16 cellular contexts compared by ENCODE assay signal in genomic region chr3:139299261-139300132, GRCh38. TPM values are rescaled to one million over a fixed set of nuclear protein-coding genes. Genes with fewer than 3 reads are reported as not detected.
DNase-seq lines count a peak whose midpoint lies in the region; TF ChIP-seq lines count a peak whose summit lies in the region.
"Had no signal": no experiment of that assay in that cellular context is flagged by ENCODE, and none has a peak within 500 bp of the region (broad histone marks: within the 10 kb centered on the region; RNA-seq: fewer than 3 reads in every experiment).

No MANE protein-coding gene starts in this region.

- peaks cover 6% of the 10 kb centered on the region for H3K4me1 Mint-ChIP-seq in mesothelial cell of epicardium

- no peaks in the 10 kb centered on the region for H3K36me3 Mint-ChIP-seq in mesothelial cell of epicardium
- H3K36me3 Mint-ChIP-seq: naive thymus-derived CD4-positive, alpha-beta T cell; stimulated activated effector memory CD8-positive, alpha-beta T cell treated with anti-CD3 and anti-CD28 coated beads, Interleukin-12 subunit alpha, Interleukin-12 subunit beta, amount 100 ng/mL, for 72 hours had no signal

- H2AFZ ChIP-seq in mammary epithelial cell (ENCODE audit: low read depth, low read length): peak overlapping the region; percentile 83

- H3K4me3 Mint-ChIP-seq in mesothelial cell of epicardium: no peak overlapping the region
- H3K4me3 Mint-ChIP-seq: activated T-helper 1 cell treated with anti-CD3 and anti-CD28 coated beads, Interleukin-12 subunit alpha, Interleukin-12 subunit beta, Interleukin-2, Interleukin-4 antibody, amounts not matched to agents 30 ng/mL and 10 ng/mL and 1 ng/mL, durations not matched to agents 14 hours and 24 hours and 36 hours; dendritic cell treated with granulocyte-macrophage colony-stimulating factor and Interleukin-4, amounts not matched to agents 40 ng/mL and 50 ng/mL, for 4 days; naive thymus-derived CD4-positive, alpha-beta T cell; stimulated activated effector memory CD8-positive, alpha-beta T cell treated with anti-CD3 and anti-CD28 coated beads, Interleukin-12 subunit alpha, Interleukin-12 subunit beta, amount 100 ng/mL, for 72 hours had no signal

- WGBS in mammary epithelial cell (ENCODE audit: low coverage, missing lambda C conversion rate): 38% methylated on average over 10 of the region's 14 CpGs

- CTCF ChIA-PET in mammary epithelial cell (lab: Charles Lee; ENCODE audit: low non-redundant PET): no interaction called here

- TF ChIP-seq CTCF in mammary epithelial cell (conservative IDR thresholded peaks at IDR 0.05 in 1 of 2, IDR thresholded peaks at IDR 0.05 in 1 of 2; ENCODE audit: extremely low read depth in 1 of 2, insufficient read depth in 1 of 2, low read depth in 1 of 2, low read length in 2 of 2) (no peak), mesothelial cell of epicardium (IDR thresholded peaks at IDR 0.05; ENCODE audit: unreplicated experiment) (no peak)

- no peaks in the 10 kb centered on the region for H3K9me3 ChIP-seq in mammary epithelial cell (replicated peaks; ENCODE audit: insufficient read depth, low read length)

- H3K9ac ChIP-seq in mammary epithelial cell (ENCODE audit: insufficient read depth, low read length): peak overlapping the region; percentile 2

- no peaks in the 10 kb centered on the region for H4K20me1 ChIP-seq in mammary epithelial cell (ENCODE audit: insufficient read depth, low read length)

- peaks cover 7% of the 10 kb centered on the region for H3K27me3 Mint-ChIP-seq in mesothelial cell of epicardium (ENCODE audit: low read depth)

- dilution Hi-C loops in mammary epithelial cell (cut with HindIII; ENCODE audit: low sequenced_read_pairs): no loop called here

- H3K79me2 ChIP-seq in mammary epithelial cell (ENCODE audit: insufficient read depth, low read length): no peaks in the 10 kb centered on the region

- peak overlapping the region; percentile 37 for H3K4me2 ChIP-seq in mammary epithelial cell (ENCODE audit: insufficient read depth, low read depth, low read length)

- no peaks in the 10 kb centered on the region for H3K9me3 Mint-ChIP-seq in mesothelial cell of epicardium
- H3K9me3 Mint-ChIP-seq: activated T-helper 1 cell treated with anti-CD3 and anti-CD28 coated beads, Interleukin-12 subunit alpha, Interleukin-12 subunit beta, Interleukin-2, Interleukin-4 antibody, amounts not matched to agents 30 ng/mL and 10 ng/mL and 1 ng/mL, durations not matched to agents 14 hours and 24 hours and 36 hours; dendritic cell treated with granulocyte-macrophage colony-stimulating factor and Interleukin-4, amounts not matched to agents 40 ng/mL and 50 ng/mL, for 4 days; naive thymus-derived CD4-positive, alpha-beta T cell; stimulated activated effector memory CD8-positive, alpha-beta T cell treated with anti-CD3 and anti-CD28 coated beads, Interleukin-12 subunit alpha, Interleukin-12 subunit beta, amount 100 ng/mL, for 72 hours had no signal

- DNase-seq in ELR (ENCODE audit: low read depth) (peak; percentile 95), OCI-M1 (lab: John Stamatoyannopoulos, UW) (peak; percentile 89), mammary epithelial cell (peak; percentile 46), mesothelial cell of epicardium (ENCODE audit: low spot score in 2 of 2, unreplicated experiment in 2 of 2) (no peak), COLO829 (ENCODE audit: low spot score) (no peak)
- no peak for DNase-seq in stimulated activated CD8-positive, alpha-beta memory T cell treated with anti-CD3 and anti-CD28 coated beads, Interleukin-4, amount 100 ng/mL, for 48 hours
- DNase-seq in stimulated activated CD4-positive, alpha-beta T cell treated with anti-CD3 and anti-CD28 coated beads, Interleukin-1b, Interleukin-23, amount 100 ng/mL, for 48 hours: no peak
- DNase-seq in activated CD4-positive, alpha-beta T cell treated with anti-CD3 and anti-CD28 coated beads for 48 hours: no peak
- DNase-seq: DMS153; MV-4-11; naive thymus-derived CD4-positive, alpha-beta T cell; NK-92 treated with Interleukin-12 subunit alpha and Interleukin-12 subunit beta, amount 100 ng/mL, for 24 hours; stimulated activated CD4-positive, alpha-beta T cell treated with anti-CD3 and anti-CD28 coated beads, Interleukin-12 subunit alpha, Interleukin-12 subunit beta, amount 100 ng/mL, for 4 hours had no signal

- H3K4me1 ChIP-seq in mammary epithelial cell (ENCODE audit: insufficient read depth, low read length): peaks cover 48% of the 10 kb centered on the region

- BruUV-seq in mammary epithelial cell (replicated peaks; lab: Mats Ljungman, UMichigan): no TSS peak

- H3K27ac ChIP-seq in mammary epithelial cell (ENCODE audit: insufficient read depth, low read depth, low read length): no peak overlapping the region

- intact Hi-C loops in mammary epithelial cell (cut with micrococcal nuclease): no loop called here

- no peak overlapping the region for H3K4me3 ChIP-seq in mammary epithelial cell (replicated peaks in 1 of 3; ENCODE audit: insufficient read depth in 1 of 3, low read depth in 2 of 3, low read length in 3 of 3)

- no peaks in the 10 kb centered on the region for H3K27me3 ChIP-seq in mammary epithelial cell (ENCODE audit: insufficient read depth, low read length)

- H3K36me3 ChIP-seq in mammary epithelial cell (ENCODE audit: insufficient read depth, low read length): no peaks in the 10 kb centered on the region

- H3K27ac Mint-ChIP-seq in mesothelial cell of epicardium: peak overlapping the region; percentile 71
- H3K27ac Mint-ChIP-seq: activated T-helper 1 cell treated with anti-CD3 and anti-CD28 coated beads, Interleukin-12 subunit alpha, Interleukin-12 subunit beta, Interleukin-2, Interleukin-4 antibody, amounts not matched to agents 30 ng/mL and 10 ng/mL and 1 ng/mL, durations not matched to agents 14 hours and 24 hours and 36 hours; dendritic cell treated with granulocyte-macrophage colony-stimulating factor and Interleukin-4, amounts not matched to agents 40 ng/mL and 50 ng/mL, for 4 days; naive thymus-derived CD4-positive, alpha-beta T cell; stimulated activated effector memory CD8-positive, alpha-beta T cell treated with anti-CD3 and anti-CD28 coated beads, Interleukin-12 subunit alpha, Interleukin-12 subunit beta, amount 100 ng/mL, for 72 hours had no signal

- in situ Hi-C loops in mammary epithelial cell (cut with MboI; ENCODE audit: low sequenced_read_pairs in 2 of 2): loop anchor here in 1 of 2 donors (25.0 kb wide), 1 partner anchor 187 kb away; no protein-coding TSS in a partner anchor

RNA-seq across cellular contexts. Expression of gene MRPS22, which starts 44.3 kb away (rescaled TPM):
- 10 to 100 TPM; 46.3 to 54.3 TPM for total RNA-seq in mammary epithelial cell
- polyA plus RNA-seq in mammary epithelial cell: 46.9 TPM
- 12.9 TPM for polyA minus RNA-seq in mammary epithelial cell
- 34.2 to 36.3 TPM (median 34.6 TPM) in 3 replicates for total RNA-seq in mesothelial cell of epicardium

Comparison
In these comparisons a context has a peak if more than half of its experiments do, and no peak if none do; other contexts are left out.
1. DNase-seq: peak in ELR (single experiment), OCI-M1 (single experiment) and mammary epithelial cell (single experiment); none in mesothelial cell of epicardium (0 of 2), stimulated activated CD8-positive, alpha-beta memory T cell treated with anti-CD3 and anti-CD28 coated beads, Interleukin-4, amount 100 ng/mL, for 48 hours (single experiment), stimulated activated CD4-positive, alpha-beta T cell treated with anti-CD3 and anti-CD28 coated beads, Interleukin-1b, Interleukin-23, amount 100 ng/mL, for 48 hours (single experiment), COLO829 (single experiment) and activated CD4-positive, alpha-beta T cell treated with anti-CD3 and anti-CD28 coated beads for 48 hours (single experiment).